29 cellular contexts compared by ENCODE assay signal in the genomic region with DNA sequence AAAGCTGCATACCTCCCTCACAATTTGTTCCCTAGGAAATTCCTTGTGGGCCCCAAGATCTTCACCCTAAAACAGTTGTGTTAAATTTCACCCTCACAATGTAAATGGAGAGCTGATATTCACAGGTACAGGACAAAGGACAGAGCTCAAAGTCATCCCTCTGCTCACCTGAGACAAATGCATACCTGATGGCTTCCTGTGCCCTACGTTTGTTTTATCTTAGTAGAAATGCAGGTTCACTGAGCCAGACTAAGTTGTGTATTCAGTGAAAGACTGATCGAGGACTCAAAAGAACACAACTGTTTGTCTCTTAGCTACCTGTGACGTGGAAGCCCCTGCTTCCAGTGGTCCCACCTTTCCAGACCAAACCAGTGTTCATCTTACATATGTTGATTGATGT.
"Had no signal": no experiment of that assay in that cellular context is flagged by ENCODE, and none has a peak within 500 bp of the region (broad histone marks: within the 10 kb centered on the region; RNA-seq: fewer than 3 reads in every experiment).

No MANE protein-coding gene starts in this region.

- H3K9me3 Mint-ChIP-seq: activated T-helper 2 cell treated with anti-CD3 and anti-CD28 coated beads, Interferon-gamma antibody, Interleukin-2, Interleukin-4, amounts not matched to agents 10 μg/mL and 5 μg/mL and 100 μg/mL, durations not matched to agents 14 hours and 24 hours and 36 hours had no signal

- DNase-seq: activated CD4-positive, alpha-beta T cell treated with anti-CD3 and anti-CD28 coated beads for 48 hours; activated CD4-positive, alpha-beta T cell treated with anti-CD3 and anti-CD28 coated beads, Interleukin-2, amount 50 U/mL, for 1 hour; activated CD4-positive, alpha-beta T cell treated with anti-CD3 and anti-CD28 coated beads, Interleukin-2, amount 50 U/mL, for 48 hours; activated CD8-positive, alpha-beta memory T cell treated with anti-CD3 and anti-CD28 coated beads for 24 hours; activated CD8-positive, alpha-beta T cell treated with anti-CD3 and anti-CD28 coated beads for 36 hours; activated effector memory CD4-positive, alpha-beta T cell treated with anti-CD3 and anti-CD28 coated beads, Interleukin-2, amount 50 U/mL, for 16 hours; activated naive CD4-positive, alpha-beta T cell treated with anti-CD3 and anti-CD28 coated beads for 36 hours; activated naive CD8-positive, alpha-beta T cell treated with anti-CD3 and anti-CD28 coated beads for 36 hours; activated naive CD8-positive, alpha-beta T cell treated with anti-CD3 and anti-CD28 coated beads, Interleukin-2, amount 50 U/mL, for 24 hours; activated T-cell treated with anti-CD3 and anti-CD28 coated beads, Interleukin-2, amount 50 U/mL, for 4 hours; adrenal gland; amygdala; aorta; body of pancreas; caudate nucleus; cortex of kidney; dermis blood vessel endothelial cell; effector CD4-positive, alpha-beta T cell; effector memory CD8-positive, alpha-beta T cell; esophagus squamous epithelium; foreskin melanocyte; heart right ventricle; T-helper 2 cell had no signal

- H3K27ac Mint-ChIP-seq: activated CD8-positive, alpha-beta T cell treated with anti-CD3 and anti-CD28 coated beads for 36 hours; activated naive CD4-positive, alpha-beta T cell treated with anti-CD3 and anti-CD28 coated beads for 36 hours; activated naive CD4-positive, alpha-beta T cell treated with anti-CD3 and anti-CD28 coated beads, Interleukin-2, amount 50 U/mL, for 24 hours; activated naive CD8-positive, alpha-beta T cell treated with anti-CD3 and anti-CD28 coated beads for 36 hours; activated naive CD8-positive, alpha-beta T cell treated with anti-CD3 and anti-CD28 coated beads, Interleukin-2, amount 50 U/mL, for 24 hours; activated T-helper 1 cell treated with anti-CD3 and anti-CD28 coated beads, Interleukin-12 subunit alpha, Interleukin-12 subunit beta, Interleukin-2, Interleukin-4 antibody, amounts not matched to agents 30 ng/mL and 10 ng/mL and 1 ng/mL, durations not matched to agents 14 hours and 24 hours and 36 hours; activated T-helper 2 cell treated with anti-CD3 and anti-CD28 coated beads, Interferon-gamma antibody, Interleukin-2, Interleukin-4, amounts not matched to agents 10 μg/mL and 5 μg/mL and 100 μg/mL, durations not matched to agents 14 hours and 24 hours and 36 hours; effector memory CD8-positive, alpha-beta T cell had no signal

- H3K4me3 ChIP-seq: adrenal gland, body of pancreas, esophagus squamous epithelium, gastroesophageal sphincter, heart right ventricle had no signal

- ATAC-seq: activated CD4-positive, CD25-positive, alpha-beta regulatory T cell treated with anti-CD3 and anti-CD28 coated beads, Interleukin-2, amount 50 U/mL, for 24 hours; activated CD8-positive, alpha-beta T cell treated with anti-CD3 and anti-CD28 coated beads for 36 hours; activated naive CD8-positive, alpha-beta T cell treated with anti-CD3 and anti-CD28 coated beads, Interleukin-2, amount 50 U/mL, for 24 hours; activated T-cell treated with anti-CD3 and anti-CD28 coated beads, Interleukin-2, amount 50 U/mL, for 4 hours; body of pancreas; effector memory CD8-positive, alpha-beta T cell; gastroesophageal sphincter; heart right ventricle had no signal

- H3K4me3 Mint-ChIP-seq: activated CD8-positive, alpha-beta T cell treated with anti-CD3 and anti-CD28 coated beads for 36 hours; activated naive CD4-positive, alpha-beta T cell treated with anti-CD3 and anti-CD28 coated beads for 36 hours; activated naive CD4-positive, alpha-beta T cell treated with anti-CD3 and anti-CD28 coated beads, Interleukin-2, amount 50 U/mL, for 24 hours; activated naive CD8-positive, alpha-beta T cell treated with anti-CD3 and anti-CD28 coated beads for 36 hours; activated naive CD8-positive, alpha-beta T cell treated with anti-CD3 and anti-CD28 coated beads, Interleukin-2, amount 50 U/mL, for 24 hours; activated T-cell treated with anti-CD3 and anti-CD28 coated beads, Interleukin-2, amount 50 U/mL, for 4 hours; activated T-helper 1 cell treated with anti-CD3 and anti-CD28 coated beads, Interleukin-12 subunit alpha, Interleukin-12 subunit beta, Interleukin-2, Interleukin-4 antibody, amounts not matched to agents 30 ng/mL and 10 ng/mL and 1 ng/mL, durations not matched to agents 14 hours and 24 hours and 36 hours; effector memory CD8-positive, alpha-beta T cell had no signal

- H3K36me3 ChIP-seq: adrenal gland, esophagus squamous epithelium, gastroesophageal sphincter, heart right ventricle had no signal

- H3K27me3 ChIP-seq: adrenal gland, body of pancreas, esophagus squamous epithelium, heart right ventricle had no signal

- H3K27me3 Mint-ChIP-seq: activated CD8-positive, alpha-beta T cell treated with anti-CD3 and anti-CD28 coated beads for 36 hours; activated naive CD4-positive, alpha-beta T cell treated with anti-CD3 and anti-CD28 coated beads, Interleukin-2, amount 50 U/mL, for 24 hours; activated naive CD8-positive, alpha-beta T cell treated with anti-CD3 and anti-CD28 coated beads for 36 hours; activated naive CD8-positive, alpha-beta T cell treated with anti-CD3 and anti-CD28 coated beads, Interleukin-2, amount 50 U/mL, for 24 hours had no signal

- H3K4me1 Mint-ChIP-seq: activated naive CD4-positive, alpha-beta T cell treated with anti-CD3 and anti-CD28 coated beads, Interleukin-2, amount 50 U/mL, for 24 hours; activated naive CD8-positive, alpha-beta T cell treated with anti-CD3 and anti-CD28 coated beads for 36 hours; activated naive CD8-positive, alpha-beta T cell treated with anti-CD3 and anti-CD28 coated beads, Interleukin-2, amount 50 U/mL, for 24 hours had no signal

- H3K9me3 ChIP-seq: adrenal gland, body of pancreas, esophagus squamous epithelium, gastroesophageal sphincter had no signal

- H3K27ac ChIP-seq: adrenal gland, body of pancreas, epithelial cell of prostate, esophagus squamous epithelium, gastroesophageal sphincter, heart right ventricle had no signal

- H3K4me1 ChIP-seq: adrenal gland, body of pancreas, esophagus squamous epithelium, gastroesophageal sphincter, heart right ventricle had no signal
